Comparison of ENCODE assay signal across 1 cellular context in the genomic region with DNA sequence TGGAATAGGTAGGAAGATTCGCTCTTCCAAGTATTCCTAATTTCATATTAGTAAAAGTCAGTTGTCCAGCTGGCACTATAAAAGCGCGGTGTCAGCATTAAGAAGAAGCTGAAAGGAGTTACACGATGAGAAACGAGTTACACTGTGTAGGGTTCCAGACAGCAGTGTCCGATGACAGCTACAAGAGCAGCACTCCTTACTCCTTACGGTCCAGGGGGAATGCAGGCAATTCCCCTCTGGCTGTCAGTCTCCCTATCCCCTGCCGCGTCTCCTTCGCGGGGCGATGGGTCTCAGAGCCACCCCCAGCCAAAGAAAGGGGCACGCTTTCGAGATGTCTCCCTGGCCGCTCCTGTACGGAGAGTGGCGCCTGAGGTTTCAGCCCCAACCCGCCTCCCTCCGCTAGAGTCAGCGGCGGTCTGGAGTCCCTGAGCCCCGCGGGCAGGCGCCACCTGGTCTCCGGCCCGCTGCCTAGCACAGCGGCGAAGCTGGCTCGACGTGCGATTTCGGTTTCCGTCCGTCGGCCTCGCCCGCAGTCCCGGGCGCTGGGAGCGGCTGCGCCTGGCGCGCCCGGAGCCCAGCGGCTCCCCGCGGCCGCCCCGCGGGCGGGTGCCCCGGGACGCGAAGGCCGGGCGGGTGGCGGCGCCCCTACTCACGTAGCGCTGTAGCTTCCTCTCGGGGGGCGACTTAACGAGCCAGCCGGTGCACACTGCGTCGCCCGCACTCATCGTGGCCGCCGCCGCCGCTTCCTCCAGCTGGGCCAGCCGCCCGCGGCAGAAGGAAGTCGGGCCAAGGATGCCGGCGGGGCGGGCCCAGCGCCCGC.
TF ChIP-seq lines count a peak whose summit lies in the region.

A gene with protein sequence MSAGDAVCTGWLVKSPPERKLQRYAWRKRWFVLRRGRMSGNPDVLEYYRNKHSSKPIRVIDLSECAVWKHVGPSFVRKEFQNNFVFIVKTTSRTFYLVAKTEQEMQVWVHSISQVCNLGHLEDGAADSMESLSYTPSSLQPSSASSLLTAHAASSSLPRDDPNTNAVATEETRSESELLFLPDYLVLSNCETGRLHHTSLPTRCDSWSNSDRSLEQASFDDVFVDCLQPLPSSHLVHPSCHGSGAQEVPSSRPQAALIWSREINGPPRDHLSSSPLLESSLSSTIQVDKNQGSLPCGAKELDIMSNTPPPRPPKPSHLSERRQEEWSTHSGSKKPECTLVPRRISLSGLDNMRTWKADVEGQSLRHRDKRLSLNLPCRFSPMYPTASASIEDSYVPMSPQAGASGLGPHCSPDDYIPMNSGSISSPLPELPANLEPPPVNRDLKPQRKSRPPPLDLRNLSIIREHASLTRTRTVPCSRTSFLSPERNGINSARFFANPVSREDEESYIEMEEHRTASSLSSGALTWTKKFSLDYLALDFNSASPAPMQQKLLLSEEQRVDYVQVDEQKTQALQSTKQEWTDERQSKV (minus strand): TSS at position 777 of the 820 bp plus-strand sequence. CDS start 52 bp downstream, at position 725.

TF ChIP-seq in GM12878, 131 proteins besides CTCF, POLR2A, EP300 and RAD21 (continued from another document):
- TF ChIP-seq, protein P1, sequence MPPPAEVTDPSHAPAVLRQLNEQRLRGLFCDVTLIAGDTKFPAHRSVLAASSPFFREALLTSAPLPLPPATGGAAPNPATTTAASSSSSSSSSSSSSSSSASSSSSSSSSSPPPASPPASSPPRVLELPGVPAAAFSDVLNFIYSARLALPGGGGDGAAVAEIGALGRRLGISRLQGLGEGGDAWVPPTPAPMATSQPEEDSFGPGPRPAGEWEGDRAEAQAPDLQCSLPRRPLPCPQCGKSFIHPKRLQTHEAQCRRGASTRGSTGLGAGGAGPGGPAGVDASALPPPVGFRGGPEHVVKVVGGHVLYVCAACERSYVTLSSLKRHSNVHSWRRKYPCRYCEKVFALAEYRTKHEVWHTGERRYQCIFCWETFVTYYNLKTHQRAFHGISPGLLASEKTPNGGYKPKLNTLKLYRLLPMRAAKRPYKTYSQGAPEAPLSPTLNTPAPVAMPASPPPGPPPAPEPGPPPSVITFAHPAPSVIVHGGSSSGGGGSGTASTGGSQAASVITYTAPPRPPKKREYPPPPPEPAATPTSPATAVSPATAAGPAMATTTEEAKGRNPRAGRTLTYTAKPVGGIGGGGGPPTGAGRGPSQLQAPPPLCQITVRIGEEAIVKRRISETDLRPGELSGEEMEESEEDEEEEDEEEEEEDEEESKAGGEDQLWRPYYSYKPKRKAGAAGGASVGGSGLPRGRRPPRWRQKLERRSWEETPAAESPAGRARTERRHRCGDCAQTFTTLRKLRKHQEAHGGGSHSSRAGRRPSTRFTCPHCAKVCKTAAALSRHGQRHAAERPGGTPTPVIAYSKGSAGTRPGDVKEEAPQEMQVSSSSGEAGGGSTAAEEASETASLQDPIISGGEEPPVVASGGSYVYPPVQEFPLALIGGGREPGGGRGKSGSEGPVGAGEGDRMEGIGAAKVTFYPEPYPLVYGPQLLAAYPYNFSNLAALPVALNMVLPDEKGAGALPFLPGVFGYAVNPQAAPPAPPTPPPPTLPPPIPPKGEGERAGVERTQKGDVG (CRISPR knock-in tag; IDR thresholded peaks at IDR 0.05): no peak
